29 cellular contexts compared by ENCODE assay signal in the genomic region with DNA sequence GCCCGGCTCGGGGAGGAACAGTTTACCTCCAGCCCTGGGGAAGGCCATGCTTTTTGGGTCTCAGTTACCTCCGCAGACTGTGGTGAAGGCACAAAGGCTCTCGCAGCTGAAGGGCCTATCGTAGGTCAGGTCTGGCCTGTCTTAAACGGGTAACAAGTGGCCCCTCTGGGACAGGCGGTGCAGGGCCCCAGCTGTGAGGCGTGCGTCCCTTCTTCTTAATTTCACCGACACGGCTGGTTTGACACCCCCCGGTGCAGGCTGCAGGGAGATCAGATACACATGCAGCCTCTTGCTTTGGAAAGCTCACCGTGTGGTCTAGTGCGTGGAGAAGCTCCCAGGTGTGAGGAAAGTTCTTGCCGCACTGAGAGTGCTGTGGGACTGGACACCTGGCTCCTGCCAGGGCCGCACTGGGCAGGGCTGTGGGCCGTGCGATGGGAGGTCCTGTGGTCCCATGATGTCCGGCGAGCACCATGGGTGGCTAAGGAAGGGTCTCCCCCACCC.
"Had no signal": no experiment of that assay in that cellular context is flagged by ENCODE, and none has a peak within 500 bp of the region (broad histone marks: within the 10 kb centered on the region; RNA-seq: fewer than 3 reads in every experiment).

No MANE protein-coding gene starts in this region.

- H3K4me1 ChIP-seq: body of pancreas, gastroesophageal sphincter had no signal

- DNase-seq: activated CD4-positive, alpha-beta T cell treated with anti-CD3 and anti-CD28 coated beads for 48 hours; activated CD4-positive, alpha-beta T cell treated with anti-CD3 and anti-CD28 coated beads, Interleukin-2, amount 50 U/mL, for 1 hour; activated CD4-positive, alpha-beta T cell treated with anti-CD3 and anti-CD28 coated beads, Interleukin-2, amount 50 U/mL, for 48 hours; activated CD8-positive, alpha-beta memory T cell treated with anti-CD3 and anti-CD28 coated beads for 24 hours; activated CD8-positive, alpha-beta T cell treated with anti-CD3 and anti-CD28 coated beads for 36 hours; activated effector memory CD4-positive, alpha-beta T cell treated with Interleukin-2 at 50 U/mL for 16 hours; activated gamma-delta T cell treated with Interleukin-2 at 50 U/mL for 16 hours; activated naive CD4-positive, alpha-beta T cell treated with anti-CD3 and anti-CD28 coated beads, Interleukin-2, amount 50 U/mL, for 16 hours; activated naive CD4-positive, alpha-beta T cell treated with Interleukin-2 at 50 U/mL for 16 hours; activated T-cell treated with anti-CD3 and anti-CD28 coated beads, Interleukin-2, amount 50 U/mL, for 4 hours; amniotic stem cell; anterior cingulate cortex; body of pancreas; caudate nucleus; cortex of kidney; dermis blood vessel endothelial cell; effector CD4-positive, alpha-beta T cell; effector memory CD8-positive, alpha-beta T cell; erythroblast; foreskin melanocyte; heart right ventricle; T-helper 2 cell had no signal

- H3K36me3 Mint-ChIP-seq: activated naive CD8-positive, alpha-beta T cell; WTC11 had no signal

- H3K4me3 ChIP-seq: body of pancreas, esophagus muscularis mucosa, gastroesophageal sphincter, heart right ventricle had no signal

- ATAC-seq: activated CD4-positive, CD25-positive, alpha-beta regulatory T cell treated with anti-CD3 and anti-CD28 coated beads, Interleukin-2, amount 50 U/mL, for 24 hours; activated CD8-positive, alpha-beta T cell treated with anti-CD3 and anti-CD28 coated beads for 36 hours; activated T-cell treated with anti-CD3 and anti-CD28 coated beads, Interleukin-2, amount 50 U/mL, for 4 hours; activated T-helper 17 cell treated with anti-CD3 and anti-CD28 coated beads, Interleukin-2, amount 50 U/mL, for 72 hours; body of pancreas; effector memory CD8-positive, alpha-beta T cell; gastroesophageal sphincter; heart right ventricle; WTC11 had no signal

- H3K27ac ChIP-seq: body of pancreas, esophagus muscularis mucosa, gastroesophageal sphincter, heart right ventricle, VCaP had no signal

- H3K27ac Mint-ChIP-seq: activated CD8-positive, alpha-beta T cell treated with anti-CD3 and anti-CD28 coated beads for 36 hours; activated naive CD8-positive, alpha-beta T cell; activated T-helper 17 cell treated with anti-CD3 and anti-CD28 coated beads, Interleukin-2, amount 50 U/mL, for 72 hours; effector memory CD8-positive, alpha-beta T cell; WTC11 had no signal

- H3K9me3 Mint-ChIP-seq: activated CD8-positive, alpha-beta T cell treated with anti-CD3 and anti-CD28 coated beads for 36 hours; activated T-cell treated with anti-CD3 and anti-CD28 coated beads, Interleukin-2, amount 50 U/mL, for 4 hours; activated T-helper 17 cell treated with anti-CD3 and anti-CD28 coated beads, Interleukin-2, amount 50 U/mL, for 72 hours; effector memory CD8-positive, alpha-beta T cell; WTC11 had no signal

- H3K27me3 Mint-ChIP-seq: activated naive CD8-positive, alpha-beta T cell had no signal

- H3K27me3 ChIP-seq: body of pancreas had no signal

- H3K9me3 ChIP-seq: body of pancreas, esophagus muscularis mucosa, gastroesophageal sphincter had no signal

- H3K4me1 Mint-ChIP-seq: activated T-helper 17 cell treated with anti-CD3 and anti-CD28 coated beads, Interleukin-2, amount 50 U/mL, for 72 hours had no signal

- H3K36me3 ChIP-seq: esophagus muscularis mucosa, gastroesophageal sphincter, heart right ventricle had no signal

- H3K4me3 Mint-ChIP-seq: activated CD8-positive, alpha-beta T cell treated with anti-CD3 and anti-CD28 coated beads for 36 hours; activated naive CD8-positive, alpha-beta T cell; activated T-cell treated with anti-CD3 and anti-CD28 coated beads, Interleukin-2, amount 50 U/mL, for 4 hours; activated T-helper 17 cell treated with anti-CD3 and anti-CD28 coated beads, Interleukin-2, amount 50 U/mL, for 72 hours; effector memory CD8-positive, alpha-beta T cell; WTC11 had no signal
